Comparison of ENCODE assay signal across 11 cellular contexts in the genomic region with DNA sequence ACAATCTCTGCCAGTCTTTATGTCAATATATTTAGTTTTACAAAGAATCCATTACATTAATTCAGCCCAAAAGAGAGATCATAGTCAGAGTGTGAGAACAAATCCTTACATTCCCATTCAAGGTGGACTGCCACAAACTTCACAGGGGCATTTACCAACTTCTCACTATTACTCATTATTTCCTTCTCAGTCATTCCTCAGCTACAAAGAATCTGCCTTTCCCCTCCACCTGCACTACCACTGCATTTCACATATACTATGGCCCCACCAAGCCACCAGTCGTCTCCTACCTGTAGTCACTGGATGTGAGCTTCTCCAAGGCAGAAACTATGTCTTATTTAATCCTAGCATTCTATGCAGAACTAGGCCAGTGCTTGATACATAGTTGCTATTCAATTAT.
DNase-seq lines count a peak whose midpoint lies in the region; ATAC-seq lines count a peak whose summit lies in the region.
"Had no signal": no experiment of that assay in that cellular context is flagged by ENCODE, and none has a peak within 500 bp of the region (broad histone marks: within the 10 kb centered on the region; RNA-seq: fewer than 3 reads in every experiment).

No MANE protein-coding gene starts in this region.

- DNase-seq in epithelial cell of prostate (ENCODE audit: low read depth, low spot score) = no peak
- no peak for DNase-seq in NCI-H1092 (lab: John Stamatoyannopoulos, UW)
- DNase-seq in D341Med (ENCODE audit: low spot score) = no peak
- no peak for DNase-seq in posterior vena cava (ENCODE audit: low spot score)
- DNase-seq: activated CD4-positive, alpha-beta T cell treated with anti-CD3 and anti-CD28 coated beads for 1 hour; DND-41 had no signal

- ATAC-seq in GM18517 (IDR thresholded peaks at IDR 0.05; ENCODE audit: unreplicated experiment) (peak; percentile 57), GM21423 (IDR thresholded peaks at IDR 0.05; ENCODE audit: unreplicated experiment) (peak; percentile 41), HG03354 (IDR thresholded peaks at IDR 0.05; ENCODE audit: poor library complexity, severe bottlenecking, unreplicated experiment) (peak; percentile 60), HG03045 (IDR thresholded peaks at IDR 0.05; ENCODE audit: unreplicated experiment) (no peak)

- intact Hi-C loops in posterior vena cava (cut with DNase I) = loop anchor here (5.0 to 10.0 kb wide), 4 partner anchors 205 to 240 kb away; no protein-coding TSS in a partner anchor

- H3K27ac ChIP-seq in epithelial cell of prostate = peak overlapping the region; percentile 20
- H3K27ac ChIP-seq: thoracic aorta had no signal
